In the genomic region with DNA sequence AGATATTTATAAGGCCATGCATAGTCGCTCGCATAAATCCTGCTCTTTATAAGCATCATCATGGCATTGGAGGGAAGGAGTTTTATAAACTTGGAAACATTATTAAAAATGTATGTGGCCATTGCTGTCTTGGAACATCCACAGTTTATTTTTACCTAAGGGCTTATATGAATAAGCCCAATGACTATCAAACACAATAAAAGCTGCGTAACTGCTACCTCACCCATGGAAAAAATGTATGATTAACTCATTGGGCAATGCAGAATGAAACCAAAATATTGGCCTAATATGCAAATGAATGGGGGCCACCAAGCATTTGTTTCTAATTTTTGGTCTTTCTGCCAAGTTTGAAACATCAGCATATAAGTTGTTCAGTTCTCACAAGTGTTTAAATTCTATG, we compare ENCODE assay signal across 22 cellular contexts. TPM values are rescaled to one million over a fixed set of nuclear protein-coding genes. Genes with fewer than 3 reads are reported as not detected.
DNase-seq lines count a peak whose midpoint lies in the region; ATAC-seq, FAIRE-seq and TF ChIP-seq lines count a peak whose summit lies in the region.
"Had no signal": no experiment of that assay in that cellular context is flagged by ENCODE, and none has a peak within 500 bp of the region (broad histone marks: within the 10 kb centered on the region; RNA-seq: fewer than 3 reads in every experiment).

No MANE protein-coding gene starts in this region.

- DNase-seq in GM23248 (peak; percentile 51), bronchial epithelial cell (ENCODE audit: low read depth) (peak; percentile 71), fibroblast of mammary gland (ENCODE audit: low read depth) (peak; percentile 71), GM19240 (ENCODE audit: insufficient read length, low spot score) (no peak), NCI-H524 (lab: John Stamatoyannopoulos, UW) (no peak), occipital lobe (lab: John Stamatoyannopoulos, UW) (no peak)
- DNase-seq: Caco-2; CD8-positive, alpha-beta T cell; H9; KBM-7; MM.1S; NCI-H2029; NCI-H446; NCI-H526; NCI-H82; NK-92 treated with Interleukin-12 subunit alpha and Interleukin-12 subunit beta, amount 100 ng/mL, for 24 hours; PC-9; SHP77 had no signal

- H3K4me1 ChIP-seq in GM23248 (ENCODE audit: insufficient read depth), result peaks cover 17% of the 10 kb centered on the region; the same call in 1 of the 2 replicates
- H3K4me1 ChIP-seq: Caco-2 had no signal

- peaks cover 4% of the 10 kb centered on the region; the same call in 1 of the 2 replicates for H3F3A ChIP-seq in GM23248 (ENCODE audit: insufficient read depth)

- no peaks in the 10 kb centered on the region for H4K20me1 ChIP-seq in GM23248 (ENCODE audit: insufficient read depth)

- H3K9ac ChIP-seq in GM23248, result no peak overlapping the region

- TF ChIP-seq CTCF in bronchial epithelial cell (IDR thresholded peaks at IDR 0.05; ENCODE audit: insufficient read depth, low read length, severe bottlenecking) (no peak), fibroblast of mammary gland (conservative IDR thresholded peaks at IDR 0.05; ENCODE audit: control insufficient read depth, insufficient read depth, low read depth, low read length) (no peak)

- no peak overlapping the region for H3K4me2 ChIP-seq in GM23248 (ENCODE audit: unreplicated experiment)
- H3K4me2 ChIP-seq: GM23338, PC-9 had no signal

- H3K36me3 ChIP-seq in GM23248 (ENCODE audit: low read depth) (no peaks in the 10 kb centered on the region), bronchial epithelial cell (ENCODE audit: control insufficient read depth, insufficient read depth, low read length) (peaks cover 2% of the 10 kb centered on the region)

- no peak for ATAC-seq in HG03196 (IDR thresholded peaks at IDR 0.05; ENCODE audit: unreplicated experiment)
- ATAC-seq: CD8-positive, alpha-beta T cell; GM23338 had no signal

- H3K4me3 ChIP-seq in GM23248 (no peak overlapping the region), bronchial epithelial cell (ENCODE audit: low read depth, low read length) (no peak overlapping the region), fibroblast of mammary gland (ENCODE audit: control insufficient read depth, low read depth, low read length) (no peak overlapping the region)
- H3K4me3 ChIP-seq: GM23338, PC-9 had no signal

- H3K27me3 ChIP-seq in GM23248 (replicated peaks; ENCODE audit: insufficient read depth), result no peaks in the 10 kb centered on the region
- no peaks in the 10 kb centered on the region for H3K27me3 ChIP-seq in bronchial epithelial cell (ENCODE audit: control insufficient read depth, insufficient read depth, low read length)

- H3K27ac ChIP-seq in GM23248, result peak overlapping the region; percentile 30; the same call in 1 of the 2 replicates
- H3K27ac ChIP-seq: C4-2B, PC-9 had no signal

- in situ Hi-C loops in GM23248 (cut with MboI), result no loop called here

- H3K79me2 ChIP-seq in GM23248 (ENCODE audit: insufficient read depth), result no peaks in the 10 kb centered on the region

- H2AFZ ChIP-seq in GM23248, result no peak overlapping the region
- H2AFZ ChIP-seq: GM23338, PC-9 had no signal

- H3K9me3 ChIP-seq in GM23248 (ENCODE audit: low read depth), result no peaks in the 10 kb centered on the region
- H3K9me3 ChIP-seq: Caco-2 had no signal

- no peak for FAIRE-seq in bronchial epithelial cell (lab: Jason Lieb, UNC)
- FAIRE-seq: GM19239 had no signal

- no peaks in the 10 kb centered on the region for H3K9me2 ChIP-seq in GM23248 (ENCODE audit: insufficient read depth)

- WGBS in GM23248 (ENCODE audit: low coverage in 1 of 2, low lambda C conversion rate in 2 of 2, missing lambda C conversion rate in 2 of 2), 2 experiments, result 53 to 57% methylated on average over 3 of the region's 3 CpGs

RNA-seq across cellular contexts. Expression of a gene that starts 19.1 kb away (rescaled TPM):
- total RNA-seq in GM23248 (2014; rRNA removed; shearing (Covaris generic)), result 12.1 and 13.4 TPM in 2 replicates
- 20.0 and 20.5 TPM in 2 replicates for polyA plus RNA-seq in GM23248 (2016; fragmentation: Nextera tagmentation; extraction: Ambion mirVana)
- total RNA-seq in bronchial epithelial cell, result 7.9 and 14.2 TPM in 2 replicates
- 18.1 TPM for total RNA-seq in occipital lobe

Comparison
In these comparisons a context has a peak if more than half of its experiments do, and no peak if none do; other contexts are left out.
1. DNase-seq: peak in GM23248 (single experiment), bronchial epithelial cell (single experiment) and fibroblast of mammary gland (single experiment); none in GM19240 (single experiment), NCI-H524 (0 of 2) and occipital lobe (single experiment).